Comparison of ENCODE assay signal across 22 cellular contexts in genomic region chrX:154072192-154072591, GRCh38.
"Had no signal": no experiment of that assay in that cellular context is flagged by ENCODE, and none has a peak within 500 bp of the region (broad histone marks: within the 10 kb centered on the region; RNA-seq: fewer than 3 reads in every experiment).

No MANE protein-coding gene starts in this region.

- H3K9me3 Mint-ChIP-seq: naive B cell; stimulated activated memory B cell treated with anti-CD40 and anti-IgM and Interleukin-4, amounts not matched to agents 10 μg/mL and 1 μg/mL and 100 μg/mL, for 72 hours; stimulated activated naive CD8-positive, alpha-beta T cell treated with anti-CD3 and anti-CD28 coated beads, Interleukin-15, Interleukin-2, amounts not matched to agents 100 ng/mL and 50 ng/mL, for 24 hours had no signal

- ATAC-seq: foreskin keratinocyte; left cardiac atrium; lower lobe of right lung; sciatic nerve; stimulated activated memory B cell treated with anti-CD40 and anti-IgM and Interleukin-4, amounts not matched to agents 10 μg/mL and 1 μg/mL and 100 μg/mL, for 72 hours had no signal

- H3K27me3 Mint-ChIP-seq: naive B cell; stimulated activated memory B cell treated with anti-CD40 and anti-IgM and Interleukin-4, amounts not matched to agents 10 μg/mL and 1 μg/mL and 100 μg/mL, for 72 hours; stimulated activated naive CD8-positive, alpha-beta T cell treated with anti-CD3 and anti-CD28 coated beads, Interleukin-15, Interleukin-2, amounts not matched to agents 100 ng/mL and 50 ng/mL, for 24 hours had no signal

- H3K36me3 Mint-ChIP-seq: naive B cell had no signal

- H3K27ac Mint-ChIP-seq: endodermal cell; stimulated activated memory B cell treated with anti-CD40 and anti-IgM and Interleukin-4, amounts not matched to agents 10 μg/mL and 1 μg/mL and 100 μg/mL, for 72 hours; stimulated activated naive CD8-positive, alpha-beta T cell treated with anti-CD3 and anti-CD28 coated beads, Interleukin-15, Interleukin-2, amounts not matched to agents 100 ng/mL and 50 ng/mL, for 24 hours had no signal

- DNase-seq: dermis blood vessel endothelial cell; endodermal cell; erythroblast; foreskin keratinocyte; kidney; left cardiac atrium; left ventricle myocardium inferior; lower lobe of right lung; mesenchymal stem cell; naive B cell; posterior cingulate gyrus; spleen; stimulated activated CD4-positive, alpha-beta T cell treated with anti-CD3 and anti-CD28 coated beads, Interleukin-15, amount 100 ng/mL, for 24 hours; stimulated activated CD4-positive, alpha-beta T cell treated with anti-CD3 and anti-CD28 coated beads, Interleukin-1b, Interleukin-23, amount 100 ng/mL, for 48 hours; stimulated activated CD4-positive, alpha-beta T cell treated with anti-CD3 and anti-CD28 coated beads, Interleukin-4, amount 100 ng/mL, for 24 hours; tibial artery; upper lobe of left lung; uterus had no signal

- FAIRE-seq: endothelial cell of umbilical vein, kidney had no signal

- H3K4me3 Mint-ChIP-seq: endodermal cell; naive B cell; stimulated activated memory B cell treated with anti-CD40 and anti-IgM and Interleukin-4, amounts not matched to agents 10 μg/mL and 1 μg/mL and 100 μg/mL, for 72 hours; stimulated activated naive CD8-positive, alpha-beta T cell treated with anti-CD3 and anti-CD28 coated beads, Interleukin-15, Interleukin-2, amounts not matched to agents 100 ng/mL and 50 ng/mL, for 24 hours had no signal
